ENCODE assay signal across 12 cellular contexts in the genomic region with DNA sequence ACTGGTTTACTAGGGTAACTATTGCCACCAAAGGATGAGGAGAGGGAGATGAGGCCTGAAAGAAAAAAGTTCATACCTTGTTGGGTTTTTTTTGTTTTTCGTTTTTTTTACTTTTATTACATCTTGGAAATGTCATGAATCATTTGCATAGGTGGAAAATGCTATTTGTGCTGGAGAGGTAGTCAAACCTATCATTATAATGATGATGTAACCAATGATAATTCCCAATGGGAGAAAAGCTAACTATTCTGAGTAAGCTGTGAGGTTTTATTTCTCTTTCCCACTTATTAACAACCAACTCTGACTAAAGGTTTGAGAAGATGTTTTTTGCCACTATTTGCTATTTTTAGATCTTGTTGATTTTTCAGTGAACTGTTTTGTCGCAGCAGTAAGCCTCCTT. TPM values are rescaled to one million over a fixed set of nuclear protein-coding genes. Genes with fewer than 3 reads are reported as not detected.
DNase-seq lines count a peak whose midpoint lies in the region; ATAC-seq and TF ChIP-seq lines count a peak whose summit lies in the region.
"Had no signal": no experiment of that assay in that cellular context is flagged by ENCODE, and none has a peak within 500 bp of the region (broad histone marks: within the 10 kb centered on the region; RNA-seq: fewer than 3 reads in every experiment).

No MANE protein-coding gene starts in this region.

- no peak overlapping the region for H3K23ac ChIP-seq in mesenchymal stem cell (ENCODE audit: low read length in 2 of 2)

- no peak overlapping the region for H4K91ac ChIP-seq in mesenchymal stem cell (ENCODE audit: low read length)

- H3K14ac ChIP-seq in mesenchymal stem cell (ENCODE audit: low read length in 2 of 2): no peak overlapping the region

- H2BK5ac ChIP-seq in mesenchymal stem cell (ENCODE audit: low read depth, low read length, poor library complexity, severe bottlenecking): no peak overlapping the region

- H3K36me3 ChIP-seq in mesenchymal stem cell (ENCODE audit: control insufficient read depth in 1 of 2, insufficient read depth in 2 of 2, low read depth in 1 of 2, low read length in 2 of 2) (peaks cover 16 to 95% of the 10 kb centered on the region in 2 experiments), heart right ventricle (peaks cover 0 to 100% (median 40%) of the 10 kb centered on the region in 9 donors)

- WGBS in mesenchymal stem cell: 71% methylated on average over 1 of the region's 2 CpGs
- WGBS in heart right ventricle, 2 donors: 16 to 21% methylated on average over 2 of the region's 2 CpGs

- no peak for DNase-seq in activated T-cell treated with anti-CD3 and anti-CD28 coated beads, Interleukin-2, amount 50 U/mL, for 24 hours
- DNase-seq in activated T-cell treated with anti-CD3 and anti-CD28 coated beads, Interleukin-2, amount 50 U/mL, for 48 hours: no peak
- no peak for DNase-seq in CD4-positive, alpha-beta T cell
- no peak for DNase-seq in T-cell
- DNase-seq in mesenchymal stem cell: peak; percentile 47
- DNase-seq in 8988T: no peak
- no peak for DNase-seq in foreskin melanocyte
- DNase-seq in heart right ventricle: no peak
- DNase-seq: NCI-H1092, NCI-H1694 treated with DMSO at 0.1 percent for 48 hours, NCI-H345 had no signal

- H3K4ac ChIP-seq in mesenchymal stem cell (ENCODE audit: low read depth in 1 of 2, low read length in 2 of 2): no peak overlapping the region

- CTCF ChIA-PET in CD4-positive, alpha-beta T cell (lab: Charles Lee): interaction anchor here (1.0 to 3.1 kb wide), 3 partner anchors 9 to 29 kb away, joined by 3 to 12 read pairs (median 3); a partner anchor contains a TSS
- CTCF ChIA-PET in T-cell (lab: Charles Lee): interaction anchor here (0.5 to 1.8 kb wide), 3 partner anchors 28 to 43 kb away, joined by 3 to 7 read pairs (median 3); a partner anchor contains a TSS

- no peak overlapping the region for H4K8ac ChIP-seq in mesenchymal stem cell (ENCODE audit: low read length)

- no peak overlapping the region for H2AK5ac ChIP-seq in mesenchymal stem cell (ENCODE audit: low read length, severe bottlenecking)

- H3K18ac ChIP-seq in mesenchymal stem cell (ENCODE audit: low read depth in 1 of 2, low read length in 2 of 2): no peak overlapping the region

- H3K27me3 Mint-ChIP-seq in activated T-cell treated with anti-CD3 and anti-CD28 coated beads, Interleukin-2, amount 50 U/mL, for 24 hours: no peaks in the 10 kb centered on the region
- H3K27me3 Mint-ChIP-seq in CD4-positive, alpha-beta T cell: no peaks in the 10 kb centered on the region
- H3K27me3 Mint-ChIP-seq in T-cell: no peaks in the 10 kb centered on the region

- H3K4me3 ChIP-seq in mesenchymal stem cell (ENCODE audit: insufficient read depth in 1 of 2, low read depth in 1 of 2, low read length in 2 of 2): no peak overlapping the region
- no peak overlapping the region for H3K4me3 ChIP-seq in heart right ventricle
- H3K4me3 ChIP-seq: A549 had no signal

- H2BK120ac ChIP-seq in mesenchymal stem cell (ENCODE audit: low read depth, low read length): no peak overlapping the region

- no peaks in the 10 kb centered on the region for H3K27me3 ChIP-seq in CD4-positive, alpha-beta T cell (ENCODE audit: control insufficient read depth, insufficient read depth, low read length)
- H3K27me3 ChIP-seq in mesenchymal stem cell (ENCODE audit: control insufficient read depth in 1 of 2, insufficient read depth in 1 of 2, low read length in 2 of 2) (no peaks in the 10 kb centered on the region), heart right ventricle (no peaks in the 10 kb centered on the region)

- H3K9ac ChIP-seq in mesenchymal stem cell (ENCODE audit: low read length): peak overlapping the region; percentile 59

- POLR2A ChIA-PET in CD4-positive, alpha-beta T cell (lab: Charles Lee): interaction anchor here (1.7 kb wide), 1 partner anchor 29 kb away, joined by 6 read pairs; a partner anchor contains a TSS
- POLR2A ChIA-PET in T-cell (lab: Charles Lee): no interaction called here

- H3K4me2 ChIP-seq in mesenchymal stem cell (ENCODE audit: low read length, poor library complexity, severe bottlenecking): no peak overlapping the region
- H3K4me2 ChIP-seq: A549 had no signal

- intact Hi-C loops in CD4-positive, alpha-beta T cell (cut with DNase I, micrococcal nuclease): no loop called here
- intact Hi-C loops in heart right ventricle (cut with DNase I): no loop called here

- H3K27ac Mint-ChIP-seq in activated T-cell treated with anti-CD3 and anti-CD28 coated beads, Interleukin-2, amount 50 U/mL, for 24 hours: peak overlapping the region; percentile 26
- peak overlapping the region; percentile 9 for H3K27ac Mint-ChIP-seq in CD4-positive, alpha-beta T cell
- peak overlapping the region; percentile 1 to 45 for H3K27ac Mint-ChIP-seq in T-cell

- no peaks in the 10 kb centered on the region for H3K4me1 ChIP-seq in mesenchymal stem cell (ENCODE audit: control insufficient read depth, insufficient read depth, low read depth, low read length)
- peaks cover 0 to 14% (median 6%) of the 10 kb centered on the region in 9 donors for H3K4me1 ChIP-seq in heart right ventricle
- H3K4me1 ChIP-seq: A549 had no signal

- peaks cover 63% of the 10 kb centered on the region for H3K36me3 Mint-ChIP-seq in activated T-cell treated with anti-CD3 and anti-CD28 coated beads, Interleukin-2, amount 50 U/mL, for 24 hours (ENCODE audit: low read depth)
- peaks cover 62% of the 10 kb centered on the region for H3K36me3 Mint-ChIP-seq in CD4-positive, alpha-beta T cell (ENCODE audit: low read depth)
- H3K36me3 Mint-ChIP-seq in T-cell: peaks cover 37% of the 10 kb centered on the region

- no peak overlapping the region for H2BK15ac ChIP-seq in mesenchymal stem cell (ENCODE audit: low read depth, poor library complexity, severe bottlenecking)

- H3K4me3 Mint-ChIP-seq in activated T-cell treated with anti-CD3 and anti-CD28 coated beads, Interleukin-2, amount 50 U/mL, for 24 hours: no peak overlapping the region
- no peak overlapping the region for H3K4me3 Mint-ChIP-seq in CD4-positive, alpha-beta T cell
- no peak overlapping the region for H3K4me3 Mint-ChIP-seq in T-cell

- no peak overlapping the region for H3K27ac ChIP-seq in CD4-positive, alpha-beta T cell (ENCODE audit: low read depth, low read length)
- H3K27ac ChIP-seq in mesenchymal stem cell (ENCODE audit: low read length, poor library complexity, severe bottlenecking): no peak overlapping the region
- H3K27ac ChIP-seq in heart right ventricle: no peak overlapping the region
- H3K27ac ChIP-seq: A549 had no signal

- no peak overlapping the region for H2BK12ac ChIP-seq in mesenchymal stem cell (ENCODE audit: low read length in 2 of 2)

- H3K4me1 Mint-ChIP-seq in activated T-cell treated with anti-CD3 and anti-CD28 coated beads, Interleukin-2, amount 50 U/mL, for 24 hours (ENCODE audit: low read depth): peaks cover 6% of the 10 kb centered on the region
- H3K4me1 Mint-ChIP-seq in CD4-positive, alpha-beta T cell (ENCODE audit: low read depth): peaks cover 12% of the 10 kb centered on the region
- peaks cover 1 to 4% (median 3%) of the 10 kb centered on the region in 3 donors for H3K4me1 Mint-ChIP-seq in T-cell

- H3K79me1 ChIP-seq in mesenchymal stem cell (replicated peaks; ENCODE audit: low read length, poor library complexity, severe bottlenecking): peaks cover 16% of the 10 kb centered on the region

- H3K9me3 Mint-ChIP-seq in activated T-cell treated with anti-CD3 and anti-CD28 coated beads, Interleukin-2, amount 50 U/mL, for 24 hours: no peaks in the 10 kb centered on the region
- H3K9me3 Mint-ChIP-seq in CD4-positive, alpha-beta T cell: no peaks in the 10 kb centered on the region
- H3K9me3 Mint-ChIP-seq in T-cell: no peaks in the 10 kb centered on the region

- H3K9me3 ChIP-seq in CD4-positive, alpha-beta T cell (ENCODE audit: control insufficient read depth, low read length): no peaks in the 10 kb centered on the region
- H3K9me3 ChIP-seq in mesenchymal stem cell (ENCODE audit: control insufficient read depth, low read length) (no peaks in the 10 kb centered on the region), heart right ventricle (no peaks in the 10 kb centered on the region)
- H3K9me3 ChIP-seq: A549 had no signal

- ATAC-seq in CD4-positive, alpha-beta T cell (ENCODE audit: poor library complexity): no peak
- no peak for ATAC-seq in T-cell (replicated peaks in 1 of 4)
- no peak for ATAC-seq in heart right ventricle
- ATAC-seq: A549 had no signal

- TF ChIP-seq CTCF in CD4-positive, alpha-beta T cell (IDR thresholded peaks at IDR 0.05): no peak
- no peak for TF ChIP-seq CTCF in heart right ventricle (IDR thresholded peaks at IDR 0.05)

- H2AFZ ChIP-seq in mesenchymal stem cell (ENCODE audit: low read depth, low read length): no peak overlapping the region

RNA-seq across cellular contexts. Expression of a gene that starts 29.0 kb away (rescaled TPM):
- total RNA-seq in CD4-positive, alpha-beta T cell: 10 to 100 TPM; 50.6 to 52.3 TPM
- total RNA-seq in T-cell (10 to 100 TPM; 42.2 to 48.0 (median 45.8) TPM), heart right ventricle (100 to 1,000 TPM; 101 to 160 (median 126) TPM)
- polyA plus RNA-seq in mesenchymal stem cell (2013, experiment 1 of 2): 53.5 TPM
- polyA plus RNA-seq in mesenchymal stem cell (2013, experiment 2 of 2): 57.0 TPM
- 10 to 100 TPM; 20.4 to 53.7 TPM for polyA plus RNA-seq in heart right ventricle
